1 cellular context compared by ENCODE assay signal in the genomic region with DNA sequence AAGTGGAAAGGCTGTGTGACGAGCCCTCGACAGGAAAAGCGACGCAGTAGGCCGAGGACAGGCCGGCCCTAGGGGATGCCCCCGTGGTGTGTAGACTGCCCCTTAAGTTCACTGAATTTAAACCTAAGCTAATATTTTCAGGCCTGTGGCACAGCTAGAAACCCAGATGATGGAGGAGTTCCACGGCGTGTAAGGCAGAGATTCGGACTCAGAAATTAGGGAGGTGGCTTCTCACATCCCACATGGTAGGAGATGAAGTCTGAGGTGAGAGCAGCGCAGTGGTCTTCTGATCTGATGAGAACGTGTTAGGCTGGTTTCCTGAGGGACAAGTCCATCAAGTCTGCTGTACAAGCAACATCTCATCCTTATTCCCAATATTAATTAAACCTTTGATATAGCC.
TF ChIP-seq lines count a peak whose summit lies in the region.

No MANE protein-coding gene starts in this region.

TF ChIP-seq in HepG2, 621 proteins besides CTCF, POLR2A, EP300 and RAD21:
- peak; percentile 13 for TF ChIP-seq RBM22 (optimal IDR thresholded peaks at IDR 0.05; ENCODE audit: low read length)
- no peak for TF ChIP-seq SP140L (CRISPR knock-in tag; IDR thresholded peaks at IDR 0.05; ENCODE audit: borderline replicate concordance)
TF ChIP-seq in HepG2: peak in this region for 1.
